In genomic region chr17:71975998-71976649, GRCh38 we compare ENCODE assay signal across 8 cellular contexts.
A peak's percentile ranks its signal among the peaks of the same experiment; 100 is the strongest.
DNase-seq lines count a peak whose midpoint lies in the region; ATAC-seq and TF ChIP-seq lines count a peak whose summit lies in the region.

No MANE protein-coding gene starts in this region.

- H3K27me3 ChIP-seq in stomach = no peaks in the 10 kb centered on the region

- H3K9me3 ChIP-seq in stomach = no peaks in the 10 kb centered on the region

- intact Hi-C loops in stomach (cut with DNase I; ENCODE audit: low total_unique reads) = no loop called here

- ATAC-seq in GM21526 (IDR thresholded peaks at IDR 0.05; ENCODE audit: low FRiP score, unreplicated experiment) (no peak), HG03439 (IDR thresholded peaks at IDR 0.05; ENCODE audit: unreplicated experiment) (no peak)

- WGBS in stomach, 5 donors = 32 to 55% (median 39%) methylated on average over 13 to 15 of the region's 15 CpGs

- TF ChIP-seq POLR2A in stomach (IDR thresholded peaks at IDR 0.05) = no peak

- H3K4me1 ChIP-seq in stomach = peaks cover 0 to 13% (median 7%) of the 10 kb centered on the region in 4 donors

- TF ChIP-seq CTCF in HFF-Myc (IDR thresholded peaks at IDR 0.05; ENCODE audit: low read depth, low read length, missing control alignments) = no peak
- TF ChIP-seq CTCF in stomach (IDR thresholded peaks at IDR 0.05) = no peak

- H3K36me3 ChIP-seq in stomach = no peaks in the 10 kb centered on the region

- H3K27ac ChIP-seq in stomach = no peak overlapping the region

- TF ChIP-seq EP300 in stomach (IDR thresholded peaks at IDR 0.05) = no peak

- DNase-seq in HFF-Myc (ENCODE audit: extremely low read depth, low read depth) (peak; percentile 59), brain pericyte (ENCODE audit: low read depth, low spot score) (peak; percentile 59), inferior parietal cortex (ENCODE audit: extremely low spot score) (peak; percentile 45), stomach (peak; percentile 53), GF-D8 (lab: John Stamatoyannopoulos, UW) (no peak)
- DNase-seq in activated CD8-positive, alpha-beta memory T cell treated with anti-CD3 and anti-CD28 coated beads for 24 hours = no peak

- H3K4me3 ChIP-seq in HFF-Myc (replicated peaks; ENCODE audit: low read depth, low read length) (no peak overlapping the region), stomach (peak overlapping the region in 1 of 4 donors; percentile 31)

Comparison
In these comparisons a context has a peak if more than half of its experiments do, and no peak if none do; other contexts are left out.
1. DNase-seq: peak in HFF-Myc (single experiment), brain pericyte (single experiment), inferior parietal cortex (single experiment) and stomach (single experiment); none in activated CD8-positive, alpha-beta memory T cell treated with anti-CD3 and anti-CD28 coated beads for 24 hours (single experiment) and GF-D8 (single experiment).